In the genomic region with DNA sequence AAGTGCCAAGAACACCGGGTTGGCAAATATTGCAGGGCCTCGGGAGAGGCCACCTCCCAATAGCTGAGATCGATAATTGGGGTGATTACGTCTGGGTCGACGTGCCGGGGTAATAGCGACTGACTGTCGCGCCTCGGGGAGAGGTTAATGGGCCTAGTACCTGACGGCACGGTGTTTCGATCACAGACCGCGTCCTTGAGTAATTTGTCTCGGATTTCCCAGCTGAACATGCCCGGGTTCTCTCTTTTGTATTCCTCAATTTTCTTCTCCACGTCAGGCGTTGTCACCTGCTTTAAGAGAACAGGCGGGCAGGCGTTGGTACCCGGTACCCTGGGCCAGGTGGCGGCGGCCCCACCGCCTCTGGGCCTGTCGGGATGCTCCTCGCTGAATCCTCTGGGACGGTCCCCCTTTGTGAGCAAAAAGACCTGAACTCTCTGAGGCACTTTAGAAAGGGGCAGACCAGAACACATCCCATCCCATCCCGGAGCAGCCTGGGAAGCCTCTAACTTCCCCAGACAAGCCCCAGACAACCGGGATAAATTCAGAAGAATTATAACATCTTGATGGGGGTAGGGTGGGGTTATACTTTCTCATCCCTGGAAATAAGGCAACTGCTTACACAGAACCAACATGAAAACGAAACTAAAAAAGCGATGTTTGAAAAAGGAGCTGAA, we compare ENCODE assay signal across 10 cellular contexts.
DNase-seq lines count a peak whose midpoint lies in the region; ATAC-seq and TF ChIP-seq lines count a peak whose summit lies in the region.
"Had no signal": no experiment of that assay in that cellular context is flagged by ENCODE, and none has a peak within 500 bp of the region (broad histone marks: within the 10 kb centered on the region; RNA-seq: fewer than 3 reads in every experiment).

No MANE protein-coding gene starts in this region.

- H3K4me3 ChIP-seq in BLaER1 (peak overlapping the region; percentile 22; the same call in 1 of the 2 replicates), MM.1S (ENCODE audit: low read length) (peak overlapping the region; percentile 36)
- H3K4me3 ChIP-seq: cardiac muscle cell, SK-N-MC had no signal

- H3F3A ChIP-seq in MM.1S (ENCODE audit: insufficient read depth, low read length): no peaks in the 10 kb centered on the region

- peaks cover 100% of the 10 kb centered on the region for H3K27me3 ChIP-seq in BLaER1
- peaks cover 7% of the 10 kb centered on the region for H3K27me3 ChIP-seq in MM.1S (replicated peaks; ENCODE audit: insufficient read depth, low read length)

- H3K4me2 ChIP-seq in BLaER1 (no peak overlapping the region; the same call in 1 of the 2 replicates), MM.1S (ENCODE audit: low read depth, low read length) (peak overlapping the region; percentile 52)

- H3K27me3 Mint-ChIP-seq in effector memory CD8-positive, alpha-beta T cell: peaks cover 97 to 100% of the 10 kb centered on the region in 2 donors
- peaks cover 100% of the 10 kb centered on the region for H3K27me3 Mint-ChIP-seq in nephron (ENCODE audit: low read depth)

- peak overlapping the region; percentile 65 for H2AFZ ChIP-seq in MM.1S (ENCODE audit: low read length)

- H3K27ac Mint-ChIP-seq in effector memory CD8-positive, alpha-beta T cell: no peak overlapping the region
- peak overlapping the region in 2 of 3 experiments; percentile 9 to 32 for H3K27ac Mint-ChIP-seq in nephron

- H3K4me1 ChIP-seq in BLaER1 (no peaks in the 10 kb centered on the region), MM.1S (ENCODE audit: low read length) (no peaks in the 10 kb centered on the region)

- H3K36me3 Mint-ChIP-seq in effector memory CD8-positive, alpha-beta T cell (ENCODE audit: insufficient read depth): peaks cover 9% of the 10 kb centered on the region
- peaks cover 3% of the 10 kb centered on the region for H3K36me3 Mint-ChIP-seq in nephron (ENCODE audit: low read depth)

- no peak overlapping the region for H3K27ac ChIP-seq in BLaER1
- H3K27ac ChIP-seq in MM.1S (ENCODE audit: low read length): no peak overlapping the region
- H3K27ac ChIP-seq: cardiac muscle cell, SK-N-MC had no signal

- H3K79me2 ChIP-seq in MM.1S (ENCODE audit: low read length): no peaks in the 10 kb centered on the region

- H3K4me1 Mint-ChIP-seq in effector memory CD8-positive, alpha-beta T cell (ENCODE audit: low read depth in 2 of 2): peaks cover 9 to 13% of the 10 kb centered on the region in 2 donors
- H3K4me1 Mint-ChIP-seq in nephron: peaks cover 40% of the 10 kb centered on the region

- peaks cover 78% of the 10 kb centered on the region for H3K9me3 ChIP-seq in BLaER1
- no peaks in the 10 kb centered on the region for H3K9me3 ChIP-seq in MM.1S (replicated peaks; ENCODE audit: insufficient read depth, low read length)

- H3K9ac ChIP-seq in BLaER1 (no peak overlapping the region), MM.1S (ENCODE audit: low read length) (no peak overlapping the region; the same call in 1 of the 2 replicates)

- TF ChIP-seq CTCF in MM.1S (IDR thresholded peaks at IDR 0.05; ENCODE audit: low read length) (no peak), nephron (IDR thresholded peaks at IDR 0.05; ENCODE audit: unreplicated experiment in 3 of 3) (no peak)

- H3K4me3 Mint-ChIP-seq in effector memory CD8-positive, alpha-beta T cell: peak overlapping the region; percentile 65 to 71
- H3K4me3 Mint-ChIP-seq in nephron: peak overlapping the region; percentile 80 to 88 (median 85)

- no peaks in the 10 kb centered on the region for H3K36me3 ChIP-seq in BLaER1
- no peaks in the 10 kb centered on the region for H3K36me3 ChIP-seq in MM.1S (replicated peaks; ENCODE audit: insufficient read depth, low read length)
- H3K36me3 ChIP-seq: cardiac muscle cell had no signal

- no peak for ATAC-seq in effector memory CD8-positive, alpha-beta T cell (replicated peaks)
- no peak for ATAC-seq in HG02678 (IDR thresholded peaks at IDR 0.05; ENCODE audit: unreplicated experiment)

- H3K9me2 ChIP-seq in MM.1S (replicated peaks; ENCODE audit: insufficient read depth, low read length): no peaks in the 10 kb centered on the region

- DNase-seq in MM.1S (peak; percentile 16), DMS153 treated with DMSO at 0.1 percent for 48 hours (lab: John Stamatoyannopoulos, UW; ENCODE audit: unreplicated experiment) (no peak), UCSD-AML1 (lab: John Stamatoyannopoulos, UW; ENCODE audit: unreplicated experiment) (no peak), SIG-M5 (lab: John Stamatoyannopoulos, UW) (no peak)
- DNase-seq in effector memory CD8-positive, alpha-beta T cell: no peak

- H4K20me1 ChIP-seq in BLaER1 (peaks cover 20% of the 10 kb centered on the region; the same call in 1 of the 2 replicates), MM.1S (ENCODE audit: insufficient read depth, low read length) (no peaks in the 10 kb centered on the region)

- peaks cover 2 to 8% of the 10 kb centered on the region in 2 donors for H3K9me3 Mint-ChIP-seq in effector memory CD8-positive, alpha-beta T cell
- H3K9me3 Mint-ChIP-seq in nephron: no peaks in the 10 kb centered on the region

Comparison
In these comparisons a context has a peak if more than half of its experiments do, and no peak if none do; other contexts are left out.
1. H3K27ac Mint-ChIP-seq: peak in nephron (2 of 3); none in effector memory CD8-positive, alpha-beta T cell (0 of 2).